7 cellular contexts compared by ENCODE assay signal in genomic region chr10:52233351-52233991, GRCh38.
DNase-seq lines count a peak whose midpoint lies in the region; ATAC-seq, FAIRE-seq and TF ChIP-seq lines count a peak whose summit lies in the region.
"Not testable (repeated sequence)": the region's sequence is repeated elsewhere in the genome, so short reads cannot be mapped to it uniquely, and the experiment has no call there.

No MANE protein-coding gene starts in this region.

- CTCF ChIA-PET in Panc1 (lab: Charles Lee), result not testable (repeated sequence)

- H3K4me3 ChIP-seq in GM23338 (peak overlapping the region; percentile 48), Panc1 (ENCODE audit: low read depth in 2 of 2, low read length in 2 of 2) (peak overlapping the region; percentile 35), bronchial epithelial cell (ENCODE audit: low read depth, low read length) (peak overlapping the region; percentile 24), lower lobe of right lung (peak overlapping the region; percentile 31)
- not testable (repeated sequence) for H3K4me3 ChIP-seq in parathyroid adenoma (ENCODE audit: low read depth, low read length)

- H3K9ac ChIP-seq in parathyroid adenoma, result not testable (repeated sequence)

- H3K4me3 Mint-ChIP-seq in GM23338, result peak overlapping the region; percentile 75
- peak overlapping the region; percentile 50 for H3K4me3 Mint-ChIP-seq in activated T-cell treated with anti-CD3 and anti-CD28 coated beads, Interleukin-2, amount 50 U/mL, for 24 hours
- peak overlapping the region; percentile 95 for H3K4me3 Mint-ChIP-seq in glutamatergic neuron (ENCODE audit: unreplicated experiment)

- not testable (repeated sequence) for H3K9me3 Mint-ChIP-seq in GM23338; activated T-cell treated with anti-CD3 and anti-CD28 coated beads, Interleukin-2, amount 50 U/mL, for 24 hours; glutamatergic neuron (ENCODE audit: unreplicated experiment)

- not testable (repeated sequence) for H3K27ac ChIP-seq in GM23338 (ENCODE audit: low read depth); Panc1 (ENCODE audit: low read length); lower lobe of right lung; parathyroid adenoma

- DNase-seq in GM23338 (ENCODE audit: low spot score); Panc1 (ENCODE audit: low read depth, low spot score); activated T-cell treated with anti-CD3 and anti-CD28 coated beads, Interleukin-2, amount 50 U/mL, for 24 hours; bronchial epithelial cell (ENCODE audit: low read depth); glutamatergic neuron; lower lobe of right lung: not testable (repeated sequence)

- ATAC-seq in GM23338, Panc1: not testable (repeated sequence)
- ATAC-seq in lower lobe of right lung, result peak in 1 of 2 donors; percentile 51

- in situ Hi-C loops in Panc1 (cut with HindIII; ENCODE audit: low pct_unique_long_range_greater_than_20kb, low sequenced_read_pairs), result not testable (repeated sequence)

- H3K9me3 ChIP-seq in Panc1 (ENCODE audit: control insufficient read depth, insufficient read depth, low read depth, low read length); lower lobe of right lung; parathyroid adenoma (ENCODE audit: control insufficient read depth, low read length): not testable (repeated sequence)

- H3K27me3 ChIP-seq in GM23338 (ENCODE audit: insufficient read depth); Panc1 (ENCODE audit: control insufficient read depth, insufficient read depth, low read length); bronchial epithelial cell (ENCODE audit: control insufficient read depth, insufficient read depth, low read length); lower lobe of right lung (ENCODE audit: low read depth); parathyroid adenoma (ENCODE audit: control insufficient read depth, insufficient read depth, low read length): not testable (repeated sequence)

- H3K9me2 ChIP-seq in GM23338 (ENCODE audit: insufficient read depth), result not testable (repeated sequence)

- H2AFZ ChIP-seq in GM23338 (0 out of 2 replicates have a peak overlapping the region, but pooled peaks have one; percentile 8), parathyroid adenoma (peak overlapping the region; percentile 46)

- H3K79me2 ChIP-seq in GM23338 (replicated peaks; ENCODE audit: insufficient read depth); parathyroid adenoma: not testable (repeated sequence)

- POLR2A ChIA-PET in Panc1 (lab: Charles Lee), result not testable (repeated sequence)

- H3K4me1 Mint-ChIP-seq in GM23338; activated T-cell treated with anti-CD3 and anti-CD28 coated beads, Interleukin-2, amount 50 U/mL, for 24 hours (ENCODE audit: low read depth); glutamatergic neuron (ENCODE audit: low read depth, unreplicated experiment): not testable (repeated sequence)

- BruUV-seq in Panc1 (replicated peaks; lab: Mats Ljungman, UMichigan), result not testable (repeated sequence)

- not testable (repeated sequence) for H3K27me3 Mint-ChIP-seq in GM23338 (ENCODE audit: insufficient read depth, low read depth, poor library complexity); glutamatergic neuron (ENCODE audit: unreplicated experiment)
- H3K27me3 Mint-ChIP-seq in activated T-cell treated with anti-CD3 and anti-CD28 coated beads, Interleukin-2, amount 50 U/mL, for 24 hours, result peaks cover 20% of the 10 kb centered on the region

- TF ChIP-seq CTCF in GM23338 (conservative IDR thresholded peaks at IDR 0.05; ENCODE audit: low read depth in 2 of 2); Panc1 (IDR thresholded peaks at IDR 0.05); bronchial epithelial cell (IDR thresholded peaks at IDR 0.05; ENCODE audit: insufficient read depth, low read length, severe bottlenecking); glutamatergic neuron (IDR thresholded peaks at IDR 0.05; ENCODE audit: partially characterized antibody, unreplicated experiment); lower lobe of right lung (IDR thresholded peaks at IDR 0.05); parathyroid adenoma (IDR thresholded peaks at IDR 0.05): not testable (repeated sequence)

- H3K4me2 ChIP-seq in GM23338, result peak overlapping the region; percentile 80
- not testable (repeated sequence) for H3K4me2 ChIP-seq in parathyroid adenoma (ENCODE audit: low read length)

- H3F3A ChIP-seq in GM23338 (replicated peaks; ENCODE audit: low read depth), result not testable (repeated sequence)

- H3K36me3 ChIP-seq in GM23338 (ENCODE audit: insufficient read depth); Panc1 (ENCODE audit: control insufficient read depth, insufficient read depth, low read length); bronchial epithelial cell (ENCODE audit: control insufficient read depth, insufficient read depth, low read length); lower lobe of right lung; parathyroid adenoma (ENCODE audit: control insufficient read depth, insufficient read depth, low read length): not testable (repeated sequence)

- H4K20me1 ChIP-seq in GM23338 (replicated peaks; ENCODE audit: insufficient read depth), result not testable (repeated sequence)

- intact Hi-C loops in Panc1 (cut with micrococcal nuclease; ENCODE audit: unreplicated experiment); lower lobe of right lung (cut with DNase I): not testable (repeated sequence)

- H3K4me1 ChIP-seq in GM23338 (ENCODE audit: insufficient read depth); Panc1 (ENCODE audit: control insufficient read depth, insufficient read depth, low read length); parathyroid adenoma: not testable (repeated sequence)
- peaks cover 12% of the 10 kb centered on the region for H3K4me1 ChIP-seq in lower lobe of right lung

- not testable (repeated sequence) for FAIRE-seq in bronchial epithelial cell (lab: Jason Lieb, UNC)

- H3K27ac Mint-ChIP-seq in GM23338 (peak overlapping the region; percentile 81; the same call in 1 of the 2 replicates), glutamatergic neuron (ENCODE audit: unreplicated experiment) (peak overlapping the region; percentile 88)
- not testable (repeated sequence) for H3K27ac Mint-ChIP-seq in activated T-cell treated with anti-CD3 and anti-CD28 coated beads, Interleukin-2, amount 50 U/mL, for 24 hours

- not testable (repeated sequence) for H3K36me3 Mint-ChIP-seq in GM23338 (ENCODE audit: low read depth); activated T-cell treated with anti-CD3 and anti-CD28 coated beads, Interleukin-2, amount 50 U/mL, for 24 hours (ENCODE audit: low read depth); glutamatergic neuron (ENCODE audit: unreplicated experiment)
